ENCODE assay signal across 9 cellular contexts in genomic region chr10:114810926-114811325, GRCh38. TPM values are rescaled to one million over a fixed set of nuclear protein-coding genes. Genes with fewer than 3 reads are reported as not detected.
DNase-seq lines count a peak whose midpoint lies in the region; ATAC-seq, FAIRE-seq and TF ChIP-seq lines count a peak whose summit lies in the region.
"Had no signal": no experiment of that assay in that cellular context is flagged by ENCODE, and none has a peak within 500 bp of the region (broad histone marks: within the 10 kb centered on the region; RNA-seq: fewer than 3 reads in every experiment).

No MANE protein-coding gene starts in this region.

- H3K9me3 ChIP-seq in OCI-LY3 (ENCODE audit: insufficient read depth, low read length), result no peaks in the 10 kb centered on the region

- no peak for FAIRE-seq in D721Med (lab: Jason Lieb, UNC)

- H2AFZ ChIP-seq in OCI-LY3 (ENCODE audit: low read depth, low read length), result 0 out of 2 replicates have a peak overlapping the region, but pooled peaks have one; percentile 21

- no peaks in the 10 kb centered on the region for H4K20me1 ChIP-seq in OCI-LY3 (ENCODE audit: insufficient read depth, low read length)

- no peak overlapping the region for H3K9ac ChIP-seq in OCI-LY3 (ENCODE audit: low read length)

- no peak overlapping the region for H3K4me3 ChIP-seq in OCI-LY3 (ENCODE audit: low read length)

- peaks cover 7% of the 10 kb centered on the region for H3K4me1 ChIP-seq in OCI-LY3 (ENCODE audit: low read length)

- H3K4me2 ChIP-seq in OCI-LY3 (ENCODE audit: low read length), result peak overlapping the region; percentile 14; the same call in 1 of the 2 replicates

- H3K36me3 ChIP-seq in OCI-LY3 (replicated peaks; ENCODE audit: low read depth, low read length), result no peaks in the 10 kb centered on the region

- H3K79me2 ChIP-seq in OCI-LY3 (ENCODE audit: low read length), result no peaks in the 10 kb centered on the region

- TF ChIP-seq CTCF in GM13977 (IDR thresholded peaks at IDR 0.05; ENCODE audit: extremely low read depth, insufficient read depth, missing control alignments) (no peak), OCI-LY3 (IDR thresholded peaks at IDR 0.05; ENCODE audit: low read depth, low read length) (no peak), D721Med (IDR thresholded peaks at IDR 0.05; ENCODE audit: insufficient read depth, missing control alignments) (no peak)

- no peaks in the 10 kb centered on the region for H3K27me3 ChIP-seq in OCI-LY3 (ENCODE audit: low read depth, low read length)

- in situ Hi-C loops in GM13977 (cut with MboI; ENCODE audit: low pct_unique_long_range_greater_than_20kb, low sequenced_read_pairs, unreplicated experiment), result no loop called here

- H3K27ac ChIP-seq in OCI-LY3 (ENCODE audit: low read length), result no peak overlapping the region

- peak; percentile 100 for ATAC-seq in GM19372 (IDR thresholded peaks at IDR 0.05; ENCODE audit: low read depth, unreplicated experiment)
- ATAC-seq in HG02938 (IDR thresholded peaks at IDR 0.05; ENCODE audit: unreplicated experiment), result peak; percentile 100

- DNase-seq in GM13977 (ENCODE audit: low spot score) (peak; percentile 82), A172 (ENCODE audit: low spot score) (no peak), NCI-H82 (lab: John Stamatoyannopoulos, UW) (no peak), D721Med (ENCODE audit: insufficient read length, low spot score) (no peak), NCI-H187 (lab: John Stamatoyannopoulos, UW) (no peak)
- DNase-seq: NCI-H524 had no signal

RNA-seq across cellular contexts. Expression of gene FHIP2A, which starts 10.7 kb away (rescaled TPM):
- 20.7 and 23.9 TPM in 2 replicates for total RNA-seq in A172 (2014; rRNA removed; shearing (Covaris generic))
